1 cellular context compared by ENCODE assay signal in genomic region chr3:68504185-68504584, GRCh38.
TF ChIP-seq lines count a peak whose summit lies in the region.

No MANE protein-coding gene starts in this region.

TF ChIP-seq in GM23338, 12 proteins besides CTCF, POLR2A, EP300 and RAD21 (continued from another document):
- no peak for TF ChIP-seq ZNF462 (CRISPR knock-in tag; IDR thresholded peaks at IDR 0.05)
- no peak for TF ChIP-seq JUNB (IDR thresholded peaks at IDR 0.05; ENCODE audit: unreplicated experiment)
- no peak for TF ChIP-seq ZNF331 (CRISPR knock-in tag; IDR thresholded peaks at IDR 0.05; ENCODE audit: low read depth)
- no peak for TF ChIP-seq STAT1 (IDR thresholded peaks at IDR 0.05; ENCODE audit: unreplicated experiment)
- no peak for TF ChIP-seq EZH2 (IDR thresholded peaks at IDR 0.05; ENCODE audit: low read depth, unreplicated experiment)
- TF ChIP-seq ETS1 (IDR thresholded peaks at IDR 0.05) = no peak
- no peak for TF ChIP-seq CREB1 (CRISPR knock-in tag; IDR thresholded peaks at IDR 0.05; ENCODE audit: low read depth)
